Comparison of ENCODE assay signal across 8 cellular contexts in genomic region chr17:28950017-28950751, GRCh38. TPM values are rescaled to one million over a fixed set of nuclear protein-coding genes. Genes with fewer than 3 reads are reported as not detected.
DNase-seq lines count a peak whose midpoint lies in the region; ATAC-seq and TF ChIP-seq lines count a peak whose summit lies in the region.

No MANE protein-coding gene starts in this region.

- H3K9me3 ChIP-seq in SU-DHL-6 (ENCODE audit: insufficient read depth, low read length) (no peaks in the 10 kb centered on the region), hepatocyte (ENCODE audit: low read depth) (no peaks in the 10 kb centered on the region)

- H2AFZ ChIP-seq in SU-DHL-6 (ENCODE audit: low read depth, low read length, severe bottlenecking) (no peak overlapping the region), hepatocyte (no peak overlapping the region)

- peak overlapping the region; percentile 87 for H3K9ac ChIP-seq in SU-DHL-6 (ENCODE audit: low read length)

- TF ChIP-seq CTCF in BJ (IDR thresholded peaks at IDR 0.05; ENCODE audit: insufficient read depth, low read depth, low read length), result no peak
- no peak for TF ChIP-seq CTCF in SU-DHL-6 (IDR thresholded peaks at IDR 0.05; ENCODE audit: insufficient read depth, low read length, poor library complexity, severe bottlenecking)
- TF ChIP-seq CTCF in hepatocyte (IDR thresholded peaks at IDR 0.05; ENCODE audit: poor library complexity), result no peak

- H3F3A ChIP-seq in SU-DHL-6 (ENCODE audit: insufficient read depth), result peaks cover 19% of the 10 kb centered on the region

- H3K27ac ChIP-seq in SU-DHL-6 (ENCODE audit: low read depth, low read length), result peak overlapping the region; percentile 90
- peak overlapping the region; percentile 93 for H3K27ac ChIP-seq in angular gyrus (ENCODE audit: low read depth, low read length)
- peak overlapping the region; percentile 93 for H3K27ac ChIP-seq in hepatocyte

- H3K4me2 ChIP-seq in SU-DHL-6 (ENCODE audit: low read depth, low read length, poor library complexity, severe bottlenecking) (peak overlapping the region; percentile 94), hepatocyte (peak overlapping the region; percentile 92)

- WGBS in hepatocyte (ENCODE audit: low lambda C conversion rate, missing lambda C conversion rate), result 2% methylated on average over 35 of the region's 43 CpGs

- H3K36me3 ChIP-seq in BJ (ENCODE audit: control insufficient read depth, insufficient read depth, low read length) (no peaks in the 10 kb centered on the region), SU-DHL-6 (ENCODE audit: low read length) (peaks cover 3% of the 10 kb centered on the region; the same call in 1 of the 2 replicates), hepatocyte (replicated peaks; ENCODE audit: insufficient read depth, low read depth) (no peaks in the 10 kb centered on the region)

- H3K79me2 ChIP-seq in SU-DHL-6 (ENCODE audit: insufficient read depth, low read length) (peaks cover 60% of the 10 kb centered on the region), hepatocyte (peaks cover 59% of the 10 kb centered on the region)

- ATAC-seq in sciatic nerve, result no peak
- no peak for ATAC-seq in HG02623 (IDR thresholded peaks at IDR 0.05; ENCODE audit: unreplicated experiment)
- ATAC-seq in GM18498 (IDR thresholded peaks at IDR 0.05; ENCODE audit: unreplicated experiment), result no peak

- POLR2A ChIA-PET in BJ (lab: Charles Lee), result no interaction called here

- H4K20me1 ChIP-seq in SU-DHL-6 (ENCODE audit: low read depth, low read length) (peaks cover 8% of the 10 kb centered on the region; the same call in 1 of the 2 replicates), hepatocyte (ENCODE audit: insufficient read depth, poor library complexity, severe bottlenecking) (peaks cover 31% of the 10 kb centered on the region)

- H3K9me2 ChIP-seq in SU-DHL-6 (replicated peaks; ENCODE audit: insufficient read depth, low read length) (no peaks in the 10 kb centered on the region), hepatocyte (replicated peaks; ENCODE audit: insufficient read depth) (no peaks in the 10 kb centered on the region)

- CTCF ChIA-PET in BJ (lab: Yijun Ruan, JAX), result interaction anchor here (0.8 to 2.9 kb wide), 12 partner anchors 10 to 228 kb away, joined by 3 to 20 read pairs (median 3); partner anchors contain the start of genes NEK8 and TLCD1

- H3K4me3 ChIP-seq in BJ (ENCODE audit: low read depth, low read length), result peak overlapping the region; percentile 75
- peak overlapping the region; percentile 86 for H3K4me3 ChIP-seq in SU-DHL-6 (ENCODE audit: insufficient read depth, low read length, poor library complexity, severe bottlenecking)
- peak overlapping the region; percentile 92 for H3K4me3 ChIP-seq in hepatocyte

- DNase-seq in BJ (ENCODE audit: low read depth) (no peak), HS-27A (ENCODE audit: low read depth) (peak; percentile 19), hepatocyte (ENCODE audit: low spot score) (peak; percentile 58), sciatic nerve (ENCODE audit: low spot score) (peak; percentile 78)

- intact Hi-C loops in sciatic nerve (cut with DNase I), result no loop called here

- peaks cover 21% of the 10 kb centered on the region for H3K4me1 ChIP-seq in hepatocyte (ENCODE audit: insufficient read depth)

- H3K27me3 ChIP-seq in BJ (ENCODE audit: control insufficient read depth, insufficient read depth, low read length) (no peaks in the 10 kb centered on the region), SU-DHL-6 (ENCODE audit: low read length) (no peaks in the 10 kb centered on the region), hepatocyte (no peaks in the 10 kb centered on the region)

RNA-seq across cellular contexts. Expression of gene PHF12, which starts 1.1 kb away (rescaled TPM):
- polyA plus RNA-seq in BJ (2011; rRNA removed) (10.4 and 16.5 TPM in 2 replicates), hepatocyte (10.0 and 12.1 TPM in 2 replicates)
- 40.5 and 42.1 TPM in 2 replicates for polyA minus RNA-seq in BJ (2011; rRNA and poly(A)+ RNA removed)
- total RNA-seq in hepatocyte (18.2 and 19.0 TPM in 2 replicates), sciatic nerve (42.8 TPM)

RNA-seq across cellular contexts. Expression of gene DHRS13, which starts 47.3 kb away (rescaled TPM):
- 2.1 and 2.8 TPM in 2 replicates for polyA plus RNA-seq in BJ (2011; rRNA removed)
- 1.2 and 1.9 TPM in 2 replicates for polyA minus RNA-seq in BJ (2011; rRNA and poly(A)+ RNA removed)
- total RNA-seq in hepatocyte, result 14.9 and 22.4 TPM in 2 replicates
- polyA plus RNA-seq in hepatocyte, result 10.8 and 15.4 TPM in 2 replicates
- 9.6 TPM for total RNA-seq in sciatic nerve

RNA-seq across cellular contexts. Expression of gene FLOT2, which starts 52.7 kb away (rescaled TPM):
- polyA plus RNA-seq in BJ (2011; rRNA removed) (62.2 and 86.0 TPM in 2 replicates), hepatocyte (56.4 and 64.0 TPM in 2 replicates)
- polyA minus RNA-seq in BJ (2011; rRNA and poly(A)+ RNA removed), result 51.7 and 63.2 TPM in 2 replicates
- total RNA-seq in hepatocyte (31.8 and 42.0 TPM in 2 replicates), sciatic nerve (111 TPM)

RNA-seq across cellular contexts. Expression of gene SEZ6, which starts 55.6 kb away (rescaled TPM):
- polyA plus RNA-seq in BJ (2011; rRNA removed), result not detected in 2 replicates
- polyA minus RNA-seq in BJ (2011; rRNA and poly(A)+ RNA removed), result not detected in 2 replicates
- 1.2 TPM in 1 of 2 replicates, not detected in the other for total RNA-seq in hepatocyte
- polyA plus RNA-seq in hepatocyte, result 0.58 and 0.81 TPM in 2 replicates
- total RNA-seq in sciatic nerve, result not detected
